ENCODE assay signal across 14 cellular contexts in the genomic region with DNA sequence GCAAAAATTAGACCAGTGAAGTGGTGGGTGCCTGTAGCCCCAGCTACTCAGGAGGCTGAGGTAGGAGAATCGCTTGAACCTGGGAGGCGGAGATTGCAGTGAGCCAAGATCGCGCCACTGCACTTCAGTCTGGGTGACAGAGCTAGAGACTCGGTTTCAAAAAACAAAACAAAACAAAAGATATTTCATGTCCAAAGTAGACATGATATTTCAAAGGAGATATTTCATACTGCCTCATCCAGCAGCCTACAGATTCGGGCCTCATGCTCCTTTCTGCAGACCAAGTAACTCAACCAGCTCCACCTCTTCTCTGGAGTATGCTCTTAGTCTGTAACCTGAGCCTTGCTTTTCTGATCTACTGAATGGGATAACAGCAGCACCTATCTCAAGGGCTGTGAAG. TPM values are rescaled to one million over a fixed set of nuclear protein-coding genes. Genes with fewer than 3 reads are reported as not detected.
A peak's percentile ranks its signal among the peaks of the same experiment; 100 is the strongest.
DNase-seq lines count a peak whose midpoint lies in the region; ATAC-seq and TF ChIP-seq lines count a peak whose summit lies in the region.
"Had no signal": no experiment of that assay in that cellular context is flagged by ENCODE, and none has a peak within 500 bp of the region (broad histone marks: within the 10 kb centered on the region; RNA-seq: fewer than 3 reads in every experiment).

No MANE protein-coding gene starts in this region.

- no peak overlapping the region for H2AFZ ChIP-seq in HCT116 (ENCODE audit: low read depth, low read length, poor library complexity, severe bottlenecking)

- ATAC-seq in HCT116 (no peak), gastrocnemius medialis (no peak), GM18520 (IDR thresholded peaks at IDR 0.05; ENCODE audit: unreplicated experiment) (no peak)

- H3K9me3 Mint-ChIP-seq in T-helper 2 cell treated with Interferon-gamma antibody and Interleukin-4, amounts not matched to agents 5 μg/mL and 100 μg/mL, for 36 hours = no peaks in the 10 kb centered on the region

- H3K27me3 ChIP-seq in HCT116 (ENCODE audit: insufficient read depth, low read length) (no peaks in the 10 kb centered on the region), gastrocnemius medialis (no peaks in the 10 kb centered on the region)
- H3K27me3 ChIP-seq: ovary had no signal

- no peak for DNase-seq in T-helper 2 cell treated with Interferon-gamma antibody and Interleukin-4, amounts not matched to agents 5 μg/mL and 100 μg/mL, for 36 hours (ENCODE audit: low spot score)
- DNase-seq in T-helper 2 cell (no peak), HCT116 (ENCODE audit: low read depth, low spot score) (no peak), gastrocnemius medialis (no peak), SIG-M5 (lab: John Stamatoyannopoulos, UW) (no peak), glomerular visceral epithelial cell (ENCODE audit: extremely low spot score) (no peak)
- DNase-seq: activated CD4-positive, alpha-beta T cell treated with anti-CD3 and anti-CD28 coated beads for 1 hour; DMS53; foreskin melanocyte; NCI-H1105; ovary; stimulated activated CD4-positive, alpha-beta T cell treated with anti-CD3 and anti-CD28 coated beads, Interleukin-4, amount 100 ng/mL, for 1 hour had no signal

- H3K79me2 ChIP-seq in HCT116 (ENCODE audit: insufficient read depth, low read length) = peaks cover 74% of the 10 kb centered on the region

- CTCF ChIA-PET in HCT116 (lab: Charles Lee) = interaction anchor here (0.7 to 1.4 kb wide), 4 partner anchors 14 to 19 kb away, joined by 3 to 4 read pairs (median 3); partner anchors contain the start of gene ZC3H4

- no peak for TF ChIP-seq POLR2A in HCT116 (IDR thresholded peaks at IDR 0.05; ENCODE audit: borderline replicate concordance, extremely low read depth, insufficient read depth, insufficient read length)
- TF ChIP-seq POLR2A in gastrocnemius medialis (IDR thresholded peaks at IDR 0.05) = no peak

- intact Hi-C loops in HCT116 (cut with micrococcal nuclease) = no loop called here
- intact Hi-C loops in gastrocnemius medialis (cut with DNase I; ENCODE audit: low total_unique reads) = no loop called here

- BruUV-seq in HCT116 (replicated peaks; lab: Mats Ljungman, UMichigan) = no TSS peak

- RAD21 ChIA-PET in HCT116 (lab: Charles Lee; ENCODE audit: low non-redundant PET in 1 of 2, low total read pairs in 2 of 2, uncharacterized antibody in 2 of 2, unreplicated experiment in 2 of 2) = no interaction called here

- in situ Hi-C loops in gastrocnemius medialis (cut with MboI; ENCODE audit: low sequenced_read_pairs in 4 of 4) = no loop called here

- no peak for TF ChIP-seq RAD21 in HCT116 (IDR thresholded peaks at IDR 0.05; ENCODE audit: low read depth)

- H3K9ac ChIP-seq in HCT116 (ENCODE audit: low read length) = peak overlapping the region; percentile 16; the same call in 1 of the 2 replicates

- POLR2A ChIA-PET in HCT116 (lab: Charles Lee) = interaction anchor here (4.5 kb wide), 1 partner anchor 15 kb away, joined by 27 read pairs; the partner anchor contains the start of gene ZC3H4

- no peaks in the 10 kb centered on the region for H3K9me2 ChIP-seq in HCT116 (ENCODE audit: insufficient read depth)

- TF ChIP-seq CTCF in HCT116 (IDR thresholded peaks at IDR 0.05 in 2 of 3, conservative IDR thresholded peaks at IDR 0.05 in 1 of 3; ENCODE audit: borderline replicate concordance in 1 of 3, insufficient read depth in 1 of 3, low read depth in 2 of 3, low read length in 2 of 3) (no peak), gastrocnemius medialis (IDR thresholded peaks at IDR 0.05 in 4 of 5, conservative IDR thresholded peaks at IDR 0.05 in 1 of 5) (no peak)

- H3K4me1 ChIP-seq in HCT116 (ENCODE audit: control insufficient read depth in 1 of 2, insufficient read depth in 2 of 2, low read length in 2 of 2) = peaks cover 50 to 68% of the 10 kb centered on the region in 2 experiments
- H3K4me1 ChIP-seq in gastrocnemius medialis = peaks cover 70 to 81% of the 10 kb centered on the region in 2 donors

- H3K27ac ChIP-seq in HCT116 (ENCODE audit: low read depth, low read length) (no peak overlapping the region), cingulate gyrus (ENCODE audit: low read depth, low read length) (peak overlapping the region; percentile 60), gastrocnemius medialis (peak overlapping the region in 3 of 4 donors; percentile 79 to 87 (median 85))
- H3K27ac ChIP-seq: ovary had no signal

- H3K4me2 ChIP-seq in HCT116 (ENCODE audit: low read length) = peak overlapping the region; percentile 85

- peaks cover 56% of the 10 kb centered on the region for H3K4me1 Mint-ChIP-seq in T-helper 2 cell treated with Interferon-gamma antibody and Interleukin-4, amounts not matched to agents 5 μg/mL and 100 μg/mL, for 36 hours (ENCODE audit: low read depth)

- H3K4me3 ChIP-seq in HCT116 (replicated peaks in 1 of 2; ENCODE audit: low read depth in 1 of 2, low read length in 2 of 2) = no peak overlapping the region
- no peak overlapping the region for H3K4me3 ChIP-seq in gastrocnemius medialis
- H3K4me3 ChIP-seq: ovary had no signal

- no peaks in the 10 kb centered on the region for H4K20me1 ChIP-seq in HCT116 (ENCODE audit: insufficient read depth)

- peaks cover 0 to 5% of the 10 kb centered on the region in 2 experiments; a peak in 1 of 4 replicates for H3K36me3 ChIP-seq in HCT116 (ENCODE audit: control insufficient read depth in 1 of 2, insufficient read depth in 2 of 2, low read length in 2 of 2)
- H3K36me3 ChIP-seq in gastrocnemius medialis = no peaks in the 10 kb centered on the region
- H3K36me3 ChIP-seq: ovary had no signal

- peak overlapping the region; percentile 61 for H3K27ac Mint-ChIP-seq in T-helper 2 cell treated with Interferon-gamma antibody and Interleukin-4, amounts not matched to agents 5 μg/mL and 100 μg/mL, for 36 hours

- no peaks in the 10 kb centered on the region for H3K9me3 ChIP-seq in HCT116 (ENCODE audit: control insufficient read depth in 1 of 2, insufficient read depth in 1 of 2, low read depth in 1 of 2, low read length in 2 of 2)
- no peaks in the 10 kb centered on the region for H3K9me3 ChIP-seq in gastrocnemius medialis
- H3K9me3 ChIP-seq: ovary had no signal

- H3K27me3 Mint-ChIP-seq in T-helper 2 cell treated with Interferon-gamma antibody and Interleukin-4, amounts not matched to agents 5 μg/mL and 100 μg/mL, for 36 hours (ENCODE audit: low read depth) = no peaks in the 10 kb centered on the region

- peaks cover 29% of the 10 kb centered on the region for H3K36me3 Mint-ChIP-seq in T-helper 2 cell treated with Interferon-gamma antibody and Interleukin-4, amounts not matched to agents 5 μg/mL and 100 μg/mL, for 36 hours (ENCODE audit: low read depth)

- no peak overlapping the region for H3K4me3 Mint-ChIP-seq in T-helper 2 cell treated with Interferon-gamma antibody and Interleukin-4, amounts not matched to agents 5 μg/mL and 100 μg/mL, for 36 hours

TF ChIP-seq in HCT116, 20 proteins besides CTCF, POLR2A, EP300 and RAD21:
- TF ChIP-seq ELF1 (IDR thresholded peaks at IDR 0.05; ENCODE audit: borderline replicate concordance, low read depth) (no peak), EZH2 (IDR thresholded peaks at IDR 0.05) (no peak), SP1 (IDR thresholded peaks at IDR 0.05; ENCODE audit: low read depth) (no peak), FOSL1 (IDR thresholded peaks at IDR 0.05; ENCODE audit: low read depth) (no peak), YY1 (IDR thresholded peaks at IDR 0.05; ENCODE audit: extremely low read depth, insufficient replicate concordance, low read depth, low read length) (no peak), EZH2phosphoT487 (IDR thresholded peaks at IDR 0.05; ENCODE audit: borderline replicate concordance) (no peak), TCF7L2 (IDR thresholded peaks at IDR 0.05; ENCODE audit: borderline replicate concordance, extremely low read depth, insufficient read depth, insufficient read length) (no peak), ZBTB33 (IDR thresholded peaks at IDR 0.05; ENCODE audit: extremely low read depth, insufficient replicate concordance, low read length) (no peak)
- TF ChIP-seq, protein P1, sequence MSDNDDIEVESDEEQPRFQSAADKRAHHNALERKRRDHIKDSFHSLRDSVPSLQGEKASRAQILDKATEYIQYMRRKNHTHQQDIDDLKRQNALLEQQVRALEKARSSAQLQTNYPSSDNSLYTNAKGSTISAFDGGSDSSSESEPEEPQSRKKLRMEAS (IDR thresholded peaks at IDR 0.05) = no peak

RNA-seq across cellular contexts. Expression of gene ZC3H4, which starts 15.0 kb away (rescaled TPM):
- total RNA-seq in HCT116 (2021; ENCODE audit: unreplicated experiment) (45.1 TPM), gastrocnemius medialis (10 to 100 TPM; 16.2 to 31.7 (median 22.8) TPM)
- polyA plus RNA-seq in HCT116 (2012) = 14.0 and 16.4 TPM in 2 replicates

RNA-seq across cellular contexts. Expression of gene SAE1, which starts 32.0 kb away (rescaled TPM):
- total RNA-seq in HCT116 (2021; ENCODE audit: unreplicated experiment) (213 TPM), gastrocnemius medialis (10 to 100 TPM; 29.7 to 74.6 (median 46.4) TPM)
- 154 and 195 TPM in 2 replicates for polyA plus RNA-seq in HCT116 (2012)

RNA-seq across cellular contexts. Expression of gene TMEM160, which starts 50.2 kb away (rescaled TPM):
- total RNA-seq in HCT116 (2021; ENCODE audit: unreplicated experiment) = 49.4 TPM
- 29.9 and 30.8 TPM in 2 replicates for polyA plus RNA-seq in HCT116 (2012)
- total RNA-seq in gastrocnemius medialis = 10 to 100 TPM; 46.3 to 94.7 (median 71.5) TPM
